In genomic region chr22:43566561-43567332, GRCh38 we compare ENCODE assay signal across 1 cellular context.
TF ChIP-seq lines count a peak whose summit lies in the region.

No MANE protein-coding gene starts in this region.

TF ChIP-seq in H1, 55 proteins besides CTCF, POLR2A, EP300 and RAD21:
- TF ChIP-seq TAF7 (optimal IDR thresholded peaks at IDR 0.05; ENCODE audit: borderline replicate concordance, low read depth, low read length) (no peak), SIRT6 (IDR thresholded peaks at IDR 0.05; ENCODE audit: low read length) (no peak), TAF1 (IDR thresholded peaks at IDR 0.05; ENCODE audit: low read depth, low read length) (no peak), JUN (IDR thresholded peaks at IDR 0.05; ENCODE audit: low read depth, low read length) (no peak), KDM4A (IDR thresholded peaks at IDR 0.05; ENCODE audit: low read depth, low read length, severe bottlenecking) (no peak), PHF8 (conservative IDR thresholded peaks at IDR 0.05; ENCODE audit: low read depth, low read length) (no peak), HDAC2 (IDR thresholded peaks at IDR 0.05; ENCODE audit: borderline replicate concordance in 1 of 2, low read depth in 2 of 2, low read length in 2 of 2) (no peak), POLR2AphosphoS5 (IDR thresholded peaks at IDR 0.05; ENCODE audit: low read depth, low read length) (no peak), SP1 (IDR thresholded peaks at IDR 0.05; ENCODE audit: low read depth, low read length) (no peak), SRF (IDR thresholded peaks at IDR 0.05; ENCODE audit: low read depth, low read length) (no peak), ATF2 (IDR thresholded peaks at IDR 0.05; ENCODE audit: low read length) (no peak), POU5F1 (IDR thresholded peaks at IDR 0.05; ENCODE audit: low read depth, low read length) (no peak), GABPA (IDR thresholded peaks at IDR 0.05; ENCODE audit: borderline replicate concordance, insufficient read depth, low read length) (no peak), GTF2F1 (IDR thresholded peaks at IDR 0.05; ENCODE audit: borderline replicate concordance, low read depth, low read length) (no peak), SIN3A (conservative IDR thresholded peaks at IDR 0.05 in 1 of 2, IDR thresholded peaks at IDR 0.05 in 1 of 2; ENCODE audit: low read depth in 1 of 2, low read length in 2 of 2) (no peak)
TF ChIP-seq in H1: peak in this region for 0.
